30 cellular contexts compared by ENCODE assay signal in genomic region chr1:9319208-9319788, GRCh38. TPM values are rescaled to one million over a fixed set of nuclear protein-coding genes. Genes with fewer than 3 reads are reported as not detected.
DNase-seq lines count a peak whose midpoint lies in the region; ATAC-seq, FAIRE-seq and TF ChIP-seq lines count a peak whose summit lies in the region.
"Had no signal": no experiment of that assay in that cellular context is flagged by ENCODE, and none has a peak within 500 bp of the region (broad histone marks: within the 10 kb centered on the region; RNA-seq: fewer than 3 reads in every experiment).

No MANE protein-coding gene starts in this region.

- intact Hi-C loops in K562 (cut with micrococcal nuclease): no loop called here

- no peaks in the 10 kb centered on the region for H3K9me2 ChIP-seq in GM23338 (ENCODE audit: insufficient read depth)

- H3K79me2 ChIP-seq in GM23338 (replicated peaks; ENCODE audit: insufficient read depth) (no peaks in the 10 kb centered on the region), K562 (ENCODE audit: control insufficient read depth, insufficient read depth, low read length) (no peaks in the 10 kb centered on the region), mesendoderm (ENCODE audit: control insufficient read depth, insufficient read depth, low read length) (no peaks in the 10 kb centered on the region)

- no peak overlapping the region for H3K23ac ChIP-seq in mesendoderm (ENCODE audit: low read length)

- H3K56ac ChIP-seq in mesendoderm (ENCODE audit: low read length): peak overlapping the region; percentile 43

- H3K4ac ChIP-seq in mesendoderm (ENCODE audit: low read depth, low read length): no peak overlapping the region

- H2AK5ac ChIP-seq in mesendoderm (ENCODE audit: low read length): no peak overlapping the region

- H3K27me3 ChIP-seq in GM23338 (ENCODE audit: insufficient read depth) (no peaks in the 10 kb centered on the region), K562 (ENCODE audit: control insufficient read depth in 2 of 2, insufficient read depth in 2 of 2, low read length in 2 of 2) (peaks cover 67 to 100% of the 10 kb centered on the region in 2 experiments; a peak in 4 of 5 replicates), mesendoderm (ENCODE audit: insufficient read depth, low read length, poor library complexity) (no peaks in the 10 kb centered on the region)
- H3K27me3 ChIP-seq: heart left ventricle, Peyer's patch, upper lobe of right lung had no signal

- H2AFZ ChIP-seq in GM23338: no peak overlapping the region
- no peak overlapping the region for H2AFZ ChIP-seq in K562 (ENCODE audit: low read depth, low read length)
- H2AFZ ChIP-seq: GM23248 had no signal

- 0 out of 2 replicates have a peak, but pooled peaks cover 2% of the 10 kb centered on the region for H3F3A ChIP-seq in GM23338 (replicated peaks; ENCODE audit: low read depth)

- BruUV-seq in K562 (replicated peaks; lab: Mats Ljungman, UMichigan): no TSS peak

- H3K9me3 ChIP-seq in K562 (replicated peaks; ENCODE audit: control insufficient read depth, insufficient read depth, low read depth, low read length): no peaks in the 10 kb centered on the region
- H3K9me3 ChIP-seq: heart left ventricle, lower lobe of right lung, Peyer's patch, prostate gland, upper lobe of right lung had no signal

- no peaks in the 10 kb centered on the region; the same call in 2 of the 3 replicates for H3K9me3 Mint-ChIP-seq in GM23338
- H3K9me3 Mint-ChIP-seq: brain, neural crest cell had no signal

- no peak overlapping the region for H4K5ac ChIP-seq in mesendoderm (ENCODE audit: low read length)

- no peaks in the 10 kb centered on the region for H3K36me3 Mint-ChIP-seq in GM23338 (ENCODE audit: low read depth)
- H3K36me3 Mint-ChIP-seq: brain had no signal

- no peaks in the 10 kb centered on the region for H3K9me1 ChIP-seq in K562 (ENCODE audit: control insufficient read depth, insufficient read depth, low read length)

- peak overlapping the region; percentile 59; the same call in 1 of the 2 replicates for H3K27ac Mint-ChIP-seq in GM23338

- ATAC-seq in GM23338 (peak; percentile 12), K562 (no peak; the same call in 2 of the 3 replicates), HG03175 (IDR thresholded peaks at IDR 0.05; ENCODE audit: unreplicated experiment) (no peak), GM19351 (IDR thresholded peaks at IDR 0.05; ENCODE audit: unreplicated experiment) (no peak)
- no peak for ATAC-seq in activated CD4-positive, CD25-positive, alpha-beta regulatory T cell treated with anti-CD3 and anti-CD28 coated beads, Interleukin-2, amount 50 U/mL, for 24 hours
- ATAC-seq: GM12878, heart left ventricle, lower lobe of right lung, upper lobe of right lung had no signal

- H4K20me1 ChIP-seq in GM23338 (replicated peaks; ENCODE audit: insufficient read depth) (no peaks in the 10 kb centered on the region), K562 (replicated peaks; ENCODE audit: control insufficient read depth, insufficient read depth, low read length) (peaks cover 49% of the 10 kb centered on the region)

- peaks cover 17% of the 10 kb centered on the region for H3K27me3 Mint-ChIP-seq in GM23338 (ENCODE audit: insufficient read depth, low read depth, poor library complexity)

- H2BK120ac ChIP-seq in mesendoderm (ENCODE audit: low read depth, low read length): no peak overlapping the region

- H3K9ac ChIP-seq in K562 (ENCODE audit: insufficient read depth in 1 of 2, low read depth in 2 of 2, low read length in 2 of 2) (peak overlapping the region in 1 of 2 experiments; percentile 23; a peak in 1 of 4 replicates), mesendoderm (ENCODE audit: low read length) (no peak overlapping the region)
- H3K9ac ChIP-seq: GM23248 had no signal

- H2BK5ac ChIP-seq in mesendoderm (ENCODE audit: low read length): peak overlapping the region; percentile 67

- in situ Hi-C loops in K562 (cut with MboI): no loop called here

- H3K4me2 ChIP-seq in GM23338 (peak overlapping the region; percentile 69), K562 (ENCODE audit: insufficient read depth, low read length) (no peak overlapping the region), mesendoderm (ENCODE audit: low read length) (no peak overlapping the region)

- peaks cover 26% of the 10 kb centered on the region for H3K4me1 ChIP-seq in GM23338 (ENCODE audit: insufficient read depth)
- H3K4me1 ChIP-seq in K562 (replicated peaks in 1 of 2; ENCODE audit: control insufficient read depth in 2 of 2, insufficient read depth in 2 of 2, low read length in 2 of 2): peaks cover 0 to 32% of the 10 kb centered on the region in 2 experiments; a peak in 2 of 5 replicates
- peaks cover 14% of the 10 kb centered on the region for H3K4me1 ChIP-seq in mesendoderm (ENCODE audit: control insufficient read depth, low read depth, low read length)
- H3K4me1 ChIP-seq: prostate gland had no signal

- peaks cover 9% of the 10 kb centered on the region for H3K79me1 ChIP-seq in mesendoderm (ENCODE audit: low read length)

- POLR2A ChIA-PET in K562 (lab: Yijun Ruan, JAX): no interaction called here

- no peak overlapping the region for H2BK15ac ChIP-seq in mesendoderm (replicated peaks; ENCODE audit: low read depth)

- no peak for TF ChIP-seq POLR2A in K562 (conservative IDR thresholded peaks at IDR 0.05)

- H3K4me3 ChIP-seq in GM23338: no peak overlapping the region
- no peak overlapping the region for H3K4me3 ChIP-seq in K562
- H3K4me3 ChIP-seq in mesendoderm (ENCODE audit: low read length): no peak overlapping the region
- H3K4me3 ChIP-seq: GM12878, GM23248, heart left ventricle, lower lobe of right lung, Peyer's patch, prostate gland, upper lobe of right lung had no signal

- peaks cover 43% of the 10 kb centered on the region for H3K4me1 Mint-ChIP-seq in GM23338

- no peak for TF ChIP-seq CTCF in GM23338 (conservative IDR thresholded peaks at IDR 0.05; ENCODE audit: low read depth in 2 of 2)
- no peak for TF ChIP-seq CTCF in K562 (IDR thresholded peaks at IDR 0.05 in 2 of 3, conservative IDR thresholded peaks at IDR 0.05 in 1 of 3; ENCODE audit: insufficient read depth in 2 of 3, low read depth in 1 of 3, low read length in 3 of 3)

- H3K18ac ChIP-seq in mesendoderm (ENCODE audit: low read length): no peak overlapping the region

- WGBS in K562 (ENCODE audit: insufficient coverage, low coverage, missing lambda C conversion rate): 6% methylated on average over 20 of the region's 20 CpGs
- no CpG with 5 or more reads among the region's 20 CpGs for WGBS in mesendoderm (ENCODE audit: extremely low coverage, insufficient coverage, low lambda C conversion rate)

- FAIRE-seq in K562 (lab: Jason Lieb, UNC): no peak
- FAIRE-seq: GM12878 had no signal

- no peak for TF ChIP-seq RAD21 in K562 (CRISPR knock-in tag; conservative IDR thresholded peaks at IDR 0.05 in 1 of 2, IDR thresholded peaks at IDR 0.05 in 1 of 2)

- TF ChIP-seq EP300 in K562 (IDR thresholded peaks at IDR 0.05; ENCODE audit: low read length): no peak

- H3K27ac ChIP-seq in GM23338 (ENCODE audit: low read depth) (0 out of 2 replicates have a peak overlapping the region, but pooled peaks have one; percentile 32), K562 (ENCODE audit: extremely low read depth, low read depth, low read length) (no peak overlapping the region), mesendoderm (ENCODE audit: low read depth, low read length) (no peak overlapping the region), substantia nigra (ENCODE audit: low read depth, low read length, poor library complexity, severe bottlenecking) (peak overlapping the region; percentile 21)
- H3K27ac ChIP-seq: epithelial cell of prostate, GM23248, lower lobe of right lung, prostate gland, upper lobe of right lung had no signal

- CTCF ChIA-PET in K562 (lab: Yijun Ruan, JAX; ENCODE audit: low intra/inter-chr PET ratio): no interaction called here

- H3K36me3 ChIP-seq in GM23338 (ENCODE audit: insufficient read depth) (no peaks in the 10 kb centered on the region), K562 (ENCODE audit: control insufficient read depth, insufficient read depth, low read length) (no peaks in the 10 kb centered on the region), mesendoderm (ENCODE audit: control insufficient read depth, insufficient read depth, low read length) (no peaks in the 10 kb centered on the region)
- H3K36me3 ChIP-seq: lower lobe of right lung, Peyer's patch, prostate gland, upper lobe of right lung had no signal

- no peak overlapping the region for H4K8ac ChIP-seq in mesendoderm (ENCODE audit: low read depth, low read length)

- no peak for DNase-seq in GM23338 (ENCODE audit: low spot score)
- DNase-seq in K562 (ENCODE audit: extremely low read depth in 1 of 4, low spot score in 3 of 4): no peak
- no peak for DNase-seq in mesendoderm
- no peak for DNase-seq in substantia nigra (lab: John Stamatoyannopoulos, UW)
- no peak for DNase-seq in mesenteric fat pad (ENCODE audit: low spot score)
- DNase-seq: ACHN; activated CD4-positive, alpha-beta T cell treated with anti-CD3 and anti-CD28 coated beads, Interleukin-2, amount 50 U/mL, for 4 hours; activated naive CD4-positive, alpha-beta T cell treated with Interleukin-2 at 50 U/mL for 16 hours; C1 segment of cervical spinal cord; effector CD4-positive, alpha-beta T cell; GM23248; kidney glomerular epithelial cell; lower lobe of right lung; NCI-H1092 treated with DMSO at 0.1 percent for 48 hours; NCI-H187 treated with DMSO at 0.1 percent for 48 hours; NCI-H2171 treated with DMSO at 0.1 percent for 48 hours; NCI-H524 treated with DMSO at 0.1 percent for 48 hours; SIG-M5; T-helper 9 cell; upper lobe of right lung had no signal

- H3K4me3 Mint-ChIP-seq in GM23338: no peak overlapping the region
- H3K4me3 Mint-ChIP-seq: brain, neural crest cell had no signal

RNA-seq across cellular contexts. Expression of gene SPSB1, which starts 26.6 kb away (rescaled TPM):
- 6.8 and 7.6 TPM in 2 replicates for total RNA-seq in GM23338 (2014; rRNA removed; shearing (Covaris generic))
- polyA plus RNA-seq in GM23338 (2016; fragmentation: Nextera tagmentation; extraction: Ambion mirVana): 2.1 and 2.4 TPM in 2 replicates
- total RNA-seq in K562 (2011; cell fraction: chromatin; rRNA removed; ENCODE audit: low replicate concordance): not detected in 2 replicates
- total RNA-seq in K562 (2011; cell fraction: nucleolus; rRNA removed): 0.33 TPM in 1 of 2 replicates, not detected in the other
- total RNA-seq in K562 (2011; cell fraction: nucleoplasm; rRNA removed): not detected in 2 replicates
- total RNA-seq in K562 (2014; rRNA removed): 0.08 TPM in 1 of 2 replicates, not detected in the other
- total RNA-seq in K562 (2014; rRNA removed; fragmentation: Illumina TruSeq; extraction: Trizol): not detected in 2 replicates
- total RNA-seq in K562 (2015; rRNA removed; fragmentation: Illumina TruSeq; extraction: Trizol): 0.08 TPM in 1 of 2 replicates, not detected in the other
- 0.22 and 0.35 TPM in 2 replicates for total RNA-seq in K562 (2021)
- polyA plus RNA-seq in K562 (2011; rRNA removed): 0.09 and 0.14 TPM in 2 replicates
- polyA plus RNA-seq in K562 (2011; cell fraction: cytosol; rRNA removed): 0.04 and 0.15 TPM in 2 replicates
- 0.17 TPM in 1 of 2 replicates, not detected in the other for polyA plus RNA-seq in K562 (2011; cell fraction: nucleus; rRNA removed)
- polyA plus RNA-seq in K562 (2012): 0.09 and 0.10 TPM in 2 replicates
- 0.22 TPM in 1 of 2 replicates, not detected in the other for polyA plus RNA-seq in K562 (2014; fragmentation: Illumina TruSeq; extraction: Trizol)
- polyA plus RNA-seq in K562 (2014; fragmentation: Nextera tagmentation; extraction: Ambion mirVana): under 1 TPM in 1 of 2 experiments, not detected in 1; 0.06 TPM
- polyA plus RNA-seq in K562 (2014; rRNA removed): 0.65 TPM in 1 of 2 replicates, not detected in the other
- 0.12 TPM in 1 of 2 replicates, not detected in the other for polyA minus RNA-seq in K562 (2011; rRNA and poly(A)+ RNA removed)
- 0.55 TPM in 1 of 2 replicates, not detected in the other for polyA minus RNA-seq in K562 (2011; cell fraction: cytosol; rRNA and poly(A)+ RNA removed)
- 0.11 TPM in 1 of 2 replicates, not detected in the other for polyA minus RNA-seq in K562 (2011; cell fraction: nucleus; rRNA and poly(A)+ RNA removed)
- polyA plus RNA-seq in mesendoderm (2013, experiment 1 of 2): 2.3 TPM
- 2.2 TPM for polyA plus RNA-seq in mesendoderm (2013, experiment 2 of 2)
- 48.8 TPM for total RNA-seq in mesenteric fat pad

Comparison
In these comparisons a context has a peak if more than half of its experiments do, and no peak if none do; other contexts are left out.
1. H3K27ac ChIP-seq: peak in GM23338 (single experiment) and substantia nigra (single experiment); none in K562 (single experiment) and mesendoderm (single experiment).